ENCODE assay signal across 16 cellular contexts in genomic region chr20:50735813-50736212, GRCh38. TPM values are rescaled to one million over a fixed set of nuclear protein-coding genes. Genes with fewer than 3 reads are reported as not detected.
DNase-seq lines count a peak whose midpoint lies in the region; ATAC-seq and TF ChIP-seq lines count a peak whose summit lies in the region.
"Had no signal": no experiment of that assay in that cellular context is flagged by ENCODE, and none has a peak within 500 bp of the region (broad histone marks: within the 10 kb centered on the region; RNA-seq: fewer than 3 reads in every experiment).

No MANE protein-coding gene starts in this region.

- H3K4me3 ChIP-seq in cardiac muscle cell (no peak overlapping the region), right atrium auricular region (no peak overlapping the region), transverse colon (no peak overlapping the region)
- H3K4me3 ChIP-seq: dorsolateral prefrontal cortex had no signal

- peak overlapping the region; percentile 11 for H3K27ac ChIP-seq in cardiac muscle cell
- H3K27ac ChIP-seq in right atrium auricular region: no peak overlapping the region
- H3K27ac ChIP-seq in epithelial cell of prostate: peak overlapping the region; percentile 100
- peak overlapping the region in 3 of 4 donors; percentile 25 to 52 (median 26) for H3K27ac ChIP-seq in transverse colon
- H3K27ac ChIP-seq: dorsolateral prefrontal cortex, HL-60 had no signal

- no peak for TF ChIP-seq CTCF in cardiac muscle cell (IDR thresholded peaks at IDR 0.05; ENCODE audit: low read depth, low read length)
- TF ChIP-seq CTCF in right atrium auricular region (IDR thresholded peaks at IDR 0.05): no peak
- no peak for TF ChIP-seq CTCF in transverse colon (IDR thresholded peaks at IDR 0.05)

- H3K36me3 ChIP-seq in cardiac muscle cell (peaks cover 6% of the 10 kb centered on the region), right atrium auricular region (no peaks in the 10 kb centered on the region), transverse colon (no peaks in the 10 kb centered on the region)

- no peak for TF ChIP-seq POLR2A in transverse colon (IDR thresholded peaks at IDR 0.05)

- in situ Hi-C loops in transverse colon (cut with MboI; ENCODE audit: low pct_ligation_motif_present in 1 of 4, low pct_unique_long_range_greater_than_20kb in 1 of 4, low sequenced_read_pairs in 3 of 4): loop anchor here in 3 of 4 donors (25.0 kb wide), 2 partner anchors 249 to 549 kb away; partner anchors contain the start of gene CEBPB (in 1 of the 3)

- no peak for TF ChIP-seq EP300 in transverse colon (IDR thresholded peaks at IDR 0.05; ENCODE audit: low read depth)

- peaks cover 50% of the 10 kb centered on the region for H3K4me1 ChIP-seq in cardiac muscle cell (ENCODE audit: low read depth)
- H3K4me1 ChIP-seq in right atrium auricular region: peaks cover 0 to 11% of the 10 kb centered on the region in 2 donors
- H3K4me1 ChIP-seq in transverse colon: peaks cover 0 to 34% (median 12%) of the 10 kb centered on the region in 4 donors

- DNase-seq in cardiac muscle cell (ENCODE audit: low read depth in 1 of 2, low spot score in 1 of 2) (no peak), right atrium auricular region (ENCODE audit: low spot score) (no peak), RKO (ENCODE audit: low spot score) (peak; percentile 50), epithelial cell of prostate (ENCODE audit: low read depth, low spot score) (no peak), transverse colon (no peak), cerebellar cortex (ENCODE audit: low spot score) (no peak), amygdala (lab: John Stamatoyannopoulos, UW) (no peak)
- DNase-seq: activated CD4-positive, CD25-positive, alpha-beta regulatory T cell; activated gamma-delta T cell treated with Interleukin-2 at 50 U/mL for 16 hours; dorsolateral prefrontal cortex; naive B cell; NCI-H1694 treated with DMSO at 0.1 percent for 48 hours; posterior cingulate gyrus had no signal

- intact Hi-C loops in transverse colon (cut with DNase I; ENCODE audit: low total_unique reads): no loop called here

- ATAC-seq in HG02678 (IDR thresholded peaks at IDR 0.05; ENCODE audit: unreplicated experiment): no peak

- H3K9me3 ChIP-seq in cardiac muscle cell (ENCODE audit: low read depth) (no peaks in the 10 kb centered on the region), right atrium auricular region (no peaks in the 10 kb centered on the region), transverse colon (no peaks in the 10 kb centered on the region)

- H3K27me3 ChIP-seq in cardiac muscle cell (no peaks in the 10 kb centered on the region), right atrium auricular region (no peaks in the 10 kb centered on the region), transverse colon (no peaks in the 10 kb centered on the region)
- H3K27me3 ChIP-seq: dorsolateral prefrontal cortex had no signal

RNA-seq across cellular contexts. Expression of gene PARD6B, which starts 4.4 kb away (rescaled TPM):
- total RNA-seq in cardiac muscle cell: 15.5 and 20.0 TPM in 2 replicates
- 10.2 and 20.4 TPM in 2 replicates for polyA plus RNA-seq in cardiac muscle cell
- 1 to 10 TPM; 4.4 to 5.9 TPM for total RNA-seq in right atrium auricular region
- 10 to 100 TPM in 3 of 4 donors, 1 to 10 TPM in 1; 1.2 to 34.8 (median 17.2) TPM for total RNA-seq in transverse colon

RNA-seq across cellular contexts. Expression of gene RIPOR3, which starts 44.5 kb away (rescaled TPM):
- total RNA-seq in cardiac muscle cell (3.0 and 3.8 TPM in 2 replicates), right atrium auricular region (1 to 10 TPM; 2.9 to 4.7 TPM), transverse colon (10 to 100 TPM in 1 of 4 donors, 1 to 10 TPM in 3; 4.6 to 15.7 (median 8.7) TPM)
- polyA plus RNA-seq in cardiac muscle cell: 0.91 and 4.8 TPM in 2 replicates
- total RNA-seq: T-helper 1 cell treated with Interleukin-12 subunit alpha and Interleukin-12 subunit beta and Interleukin-4 antibody, amounts not matched to agents 30 ng/mL and 1 ng/mL, for 36 hours had no signal

RNA-seq across cellular contexts. Expression of gene BCAS4, which starts 59.0 kb away (rescaled TPM):
- 16.1 and 23.6 TPM in 2 replicates for total RNA-seq in cardiac muscle cell
- polyA plus RNA-seq in cardiac muscle cell: 26.1 and 31.8 TPM in 2 replicates
- 1 to 10 TPM; 1.5 to 2.2 TPM for total RNA-seq in right atrium auricular region
- 10 to 100 TPM in 1 of 4 donors, 1 to 10 TPM in 2, not detected in 1; 3.3 to 16.5 (median 4.0) TPM for total RNA-seq in transverse colon

Comparison
In these comparisons a context has a peak if more than half of its experiments do, and no peak if none do; other contexts are left out.
1. H3K27ac ChIP-seq: peak in cardiac muscle cell (single experiment), epithelial cell of prostate (single experiment) and transverse colon (3 of 4); none in right atrium auricular region (0 of 2).